Comparison of ENCODE assay signal across 2 cellular contexts in genomic region chr10:132897516-132898381, GRCh38.
TF ChIP-seq lines count a peak whose summit lies in the region.

No MANE protein-coding gene starts in this region.

TF ChIP-seq in SK-N-SH, 30 proteins besides CTCF, POLR2A, EP300 and RAD21 (continued from another document):
- TF ChIP-seq REST (IDR thresholded peaks at IDR 0.05; ENCODE audit: low read depth, low read length) (no peak), NFIC (IDR thresholded peaks at IDR 0.05; ENCODE audit: borderline replicate concordance) (no peak), RXRA (IDR thresholded peaks at IDR 0.05; ENCODE audit: borderline replicate concordance, low read depth) (no peak), USF2 (IDR thresholded peaks at IDR 0.05; ENCODE audit: borderline replicate concordance, low read depth, low read length) (no peak), PBX3 (IDR thresholded peaks at IDR 0.05) (no peak), FOXM1 (IDR thresholded peaks at IDR 0.05; ENCODE audit: low read depth) (no peak), YY1 (IDR thresholded peaks at IDR 0.05; ENCODE audit: low read depth) (no peak), MXI1 (IDR thresholded peaks at IDR 0.05; ENCODE audit: low read depth, low read length) (no peak), EZH2phosphoT487 (IDR thresholded peaks at IDR 0.05; ENCODE audit: borderline replicate concordance, low read depth) (no peak), TAF1 (IDR thresholded peaks at IDR 0.05; ENCODE audit: borderline replicate concordance, low read depth, low read length) (no peak), IRF3 (IDR thresholded peaks at IDR 0.05; ENCODE audit: low read depth, low read length) (no peak), RFX5 (IDR thresholded peaks at IDR 0.05; ENCODE audit: low read length) (no peak), SMC3 (IDR thresholded peaks at IDR 0.05; ENCODE audit: low read depth, low read length) (no peak), ZBTB33 (IDR thresholded peaks at IDR 0.05; ENCODE audit: borderline replicate concordance, low read depth) (no peak), POLR2AphosphoS5 (IDR thresholded peaks at IDR 0.05; ENCODE audit: low read depth, low read length) (no peak), ELF1 (IDR thresholded peaks at IDR 0.05) (no peak)

TF ChIP-seq in SK-N-SH treated with all-trans-retinoic acid at 6 μM for 48 hours, 23 proteins besides CTCF, POLR2A, EP300 and RAD21 (continued from another document):
- TF ChIP-seq ISL1 (CRISPR knock-in tag; IDR thresholded peaks at IDR 0.05) (no peak), ESRRG (CRISPR knock-in tag; IDR thresholded peaks at IDR 0.05) (no peak), GLIS3 (CRISPR knock-in tag; IDR thresholded peaks at IDR 0.05) (no peak)
